In genomic region chr1:19831441-19831840, GRCh38 we compare ENCODE assay signal across 21 cellular contexts. TPM values are rescaled to one million over a fixed set of nuclear protein-coding genes. Genes with fewer than 3 reads are reported as not detected.
"Had no signal": no experiment of that assay in that cellular context is flagged by ENCODE, and none has a peak within 500 bp of the region (broad histone marks: within the 10 kb centered on the region; RNA-seq: fewer than 3 reads in every experiment).

No MANE protein-coding gene starts in this region.

- H3K27me3 ChIP-seq: MG63, SJSA1 had no signal

- H3K27ac ChIP-seq: HL-60, SJSA1, SK-N-MC had no signal

- DNase-seq: Karpas-422, KG1, MG63, NCI-H1092, NCI-H1436, NCI-H187, NCI-H2029, NCI-H2081 treated with DMSO at 0.1 percent for 48 hours, NCI-H2171, NCI-H226, NCI-H446, NCI-H510A, NCI-H524 treated with DMSO at 0.1 percent for 48 hours, NCI-H69, NCI-H774, Right ventricle myocardium superior, RPMI8226, SIG-M5 had no signal

- H3K4me3 ChIP-seq: MG63, SJSA1, SK-N-MC had no signal

- H3K9me3 ChIP-seq: MG63 had no signal

- H3K36me3 ChIP-seq: MG63, SJSA1 had no signal

RNA-seq across cellular contexts. Expression of gene RNF186, which starts 16.4 kb away (rescaled TPM):
- total RNA-seq: Right ventricle myocardium superior, SJSA1 had no signal
